In genomic region chr10:11736767-11737166, GRCh38 we compare ENCODE assay signal across 3 cellular contexts. TPM values are rescaled to one million over a fixed set of nuclear protein-coding genes. Genes with fewer than 3 reads are reported as not detected.
"Had no signal": no experiment of that assay in that cellular context is flagged by ENCODE, and none has a peak within 500 bp of the region (broad histone marks: within the 10 kb centered on the region; RNA-seq: fewer than 3 reads in every experiment).

No MANE protein-coding gene starts in this region.

RNA-seq across cellular contexts. Expression of gene ECHDC3, which starts 5.4 kb away (rescaled TPM):
- total RNA-seq: OCI-LY7, PC-3, SJCRH30 had no signal
